9 cellular contexts compared by ENCODE assay signal in genomic region chr7:157690058-157690832, GRCh38.
DNase-seq lines count a peak whose midpoint lies in the region; ATAC-seq and TF ChIP-seq lines count a peak whose summit lies in the region.
"Had no signal": no experiment of that assay in that cellular context is flagged by ENCODE, and none has a peak within 500 bp of the region (broad histone marks: within the 10 kb centered on the region; RNA-seq: fewer than 3 reads in every experiment).

No MANE protein-coding gene starts in this region.

- no peak overlapping the region for H2AFZ ChIP-seq in OCI-LY7 (ENCODE audit: low read length)

- H3K4me2 ChIP-seq in OCI-LY7 (ENCODE audit: low read length): no peak overlapping the region

- H3K4me3 ChIP-seq in thymus (ENCODE audit: low read length): peak overlapping the region; percentile 47
- H3K4me3 ChIP-seq in OCI-LY7 (ENCODE audit: low read depth, low read length, poor library complexity, severe bottlenecking): no peak overlapping the region

- peaks cover 84% of the 10 kb centered on the region for H3K27me3 ChIP-seq in thymus (ENCODE audit: control insufficient read depth, insufficient read depth)

- H3K9me3 ChIP-seq in thymus (ENCODE audit: control insufficient read depth) (no peaks in the 10 kb centered on the region), OCI-LY7 (ENCODE audit: low read length) (no peaks in the 10 kb centered on the region)
- H3K9me3 ChIP-seq: uterus had no signal

- BruUV-seq in OCI-LY7 (replicated peaks; lab: Mats Ljungman, UMichigan): no TSS peak

- peak overlapping the region; percentile 22 for H3K4me3 Mint-ChIP-seq in activated CD8-positive, alpha-beta memory T cell treated with anti-CD3 and anti-CD28 coated beads, Interleukin-2, amount 10 ng/mL, durations not matched to agents 7 days and 5 days
- H3K4me3 Mint-ChIP-seq in WTC11: peak overlapping the region; percentile 58

- H3K36me3 Mint-ChIP-seq in activated CD8-positive, alpha-beta memory T cell treated with anti-CD3 and anti-CD28 coated beads, Interleukin-2, amount 10 ng/mL, durations not matched to agents 7 days and 5 days: no peaks in the 10 kb centered on the region
- no peaks in the 10 kb centered on the region for H3K36me3 Mint-ChIP-seq in WTC11

- no peaks in the 10 kb centered on the region for H3K9me2 ChIP-seq in OCI-LY7 (ENCODE audit: insufficient read depth, low read length)

- no peak overlapping the region for H3K27ac Mint-ChIP-seq in activated CD8-positive, alpha-beta memory T cell treated with anti-CD3 and anti-CD28 coated beads, Interleukin-2, amount 10 ng/mL, durations not matched to agents 7 days and 5 days
- H3K27ac Mint-ChIP-seq in WTC11: no peak overlapping the region

- no peak overlapping the region for H3K27ac ChIP-seq in thymus (ENCODE audit: low read depth)
- H3K27ac ChIP-seq in OCI-LY7 (ENCODE audit: low read depth, low read length, poor library complexity, severe bottlenecking): no peak overlapping the region
- H3K27ac ChIP-seq: uterus had no signal

- intact Hi-C loops in OCI-LY7 (cut with micrococcal nuclease; ENCODE audit: unreplicated experiment): no loop called here

- TF ChIP-seq CTCF in WTC11 (IDR thresholded peaks at IDR 0.05) (no peak), OCI-LY7 (conservative IDR thresholded peaks at IDR 0.05; ENCODE audit: low read length) (no peak)

- H3K27me3 Mint-ChIP-seq in activated CD8-positive, alpha-beta memory T cell treated with anti-CD3 and anti-CD28 coated beads, Interleukin-2, amount 10 ng/mL, durations not matched to agents 7 days and 5 days: peaks cover 66% of the 10 kb centered on the region
- H3K27me3 Mint-ChIP-seq in WTC11 (ENCODE audit: low read depth): peaks cover 91% of the 10 kb centered on the region

- WGBS in thymus: 2% methylated on average over 70 of the region's 70 CpGs

- POLR2A ChIA-PET in WTC11 (lab: Charles Lee) (no interaction called here), OCI-LY7 (lab: Charles Lee) (no interaction called here)

- DNase-seq in activated CD8-positive, alpha-beta memory T cell treated with anti-CD3 and anti-CD28 coated beads, Interleukin-2, amount 10 ng/mL, durations not matched to agents 7 days and 5 days: no peak
- DNase-seq in activated CD8-positive, alpha-beta memory T cell treated with anti-CD3 and anti-CD28 coated beads for 24 hours: no peak
- DNase-seq in WTC11 (ENCODE audit: low spot score) (peak; percentile 26), left lobe of liver (ENCODE audit: low spot score) (peak; percentile 27), SKM-1 (lab: John Stamatoyannopoulos, UW; ENCODE audit: unreplicated experiment) (no peak), OCI-LY7 (ENCODE audit: low spot score) (no peak), hippocampal formation (lab: John Stamatoyannopoulos, UW) (no peak)

- H4K20me1 ChIP-seq in OCI-LY7 (ENCODE audit: insufficient read depth, low read length): no peaks in the 10 kb centered on the region

- H3K79me2 ChIP-seq in OCI-LY7 (ENCODE audit: insufficient read depth, low read depth, low read length): no peaks in the 10 kb centered on the region

- peaks cover 25% of the 10 kb centered on the region for H3K4me1 ChIP-seq in thymus (ENCODE audit: control insufficient read depth, insufficient read depth, low read length)
- H3K4me1 ChIP-seq in OCI-LY7 (ENCODE audit: insufficient read depth, low read length, poor library complexity, severe bottlenecking): no peaks in the 10 kb centered on the region

- H3K36me3 ChIP-seq in thymus (ENCODE audit: control insufficient read depth, insufficient read depth) (no peaks in the 10 kb centered on the region), OCI-LY7 (ENCODE audit: insufficient read depth, low read length) (no peaks in the 10 kb centered on the region)
- H3K36me3 ChIP-seq: uterus had no signal

- CTCF ChIA-PET in activated CD8-positive, alpha-beta memory T cell treated with anti-CD3 and anti-CD28 coated beads, Interleukin-2, amount 10 ng/mL, durations not matched to agents 7 days and 5 days (lab: Charles Lee): interaction anchor here (1.6 kb wide), 1 partner anchor 258 kb away, joined by 4 read pairs; no protein-coding TSS in a partner anchor
- CTCF ChIA-PET in WTC11 (lab: Charles Lee) (interaction anchor here (0.7 to 0.8 kb wide), 3 partner anchors 78 to 216 kb away, joined by 3 to 4 read pairs (median 4); no protein-coding TSS in a partner anchor), OCI-LY7 (lab: Charles Lee; ENCODE audit: unreplicated experiment) (no interaction called here)

- H3K9me3 Mint-ChIP-seq in activated CD8-positive, alpha-beta memory T cell treated with anti-CD3 and anti-CD28 coated beads, Interleukin-2, amount 10 ng/mL, durations not matched to agents 7 days and 5 days (ENCODE audit: low read depth): no peaks in the 10 kb centered on the region
- H3K9me3 Mint-ChIP-seq in WTC11: no peaks in the 10 kb centered on the region

- H3K4me1 Mint-ChIP-seq in activated CD8-positive, alpha-beta memory T cell treated with anti-CD3 and anti-CD28 coated beads, Interleukin-2, amount 10 ng/mL, durations not matched to agents 7 days and 5 days: peaks cover 6% of the 10 kb centered on the region
- peaks cover 10% of the 10 kb centered on the region for H3K4me1 Mint-ChIP-seq in WTC11

- peak; percentile 9 for ATAC-seq in activated CD8-positive, alpha-beta memory T cell treated with anti-CD3 and anti-CD28 coated beads, Interleukin-2, amount 10 ng/mL, durations not matched to agents 7 days and 5 days
- ATAC-seq in WTC11 (no peak), left lobe of liver (no peak)

TF ChIP-seq in WTC11, 78 proteins besides CTCF, POLR2A, EP300 and RAD21 (continues in another document):
- TF ChIP-seq ZNF396 (CRISPR knock-in tag; IDR thresholded peaks at IDR 0.05; ENCODE audit: borderline replicate concordance) (no peak), ARID4B (CRISPR knock-in tag; IDR thresholded peaks at IDR 0.05; ENCODE audit: borderline replicate concordance) (no peak), CREM (CRISPR knock-in tag; IDR thresholded peaks at IDR 0.05) (no peak), AFF4 (CRISPR knock-in tag; IDR thresholded peaks at IDR 0.05; ENCODE audit: borderline replicate concordance) (no peak), ETV6 (CRISPR knock-in tag; IDR thresholded peaks at IDR 0.05) (no peak), TP53 (CRISPR knock-in tag; IDR thresholded peaks at IDR 0.05) (no peak)

Comparison
In these comparisons a context has a peak if more than half of its experiments do, and no peak if none do; other contexts are left out.
1. DNase-seq: peak in WTC11 (single experiment) and left lobe of liver (single experiment); none in activated CD8-positive, alpha-beta memory T cell treated with anti-CD3 and anti-CD28 coated beads, Interleukin-2, amount 10 ng/mL, durations not matched to agents 7 days and 5 days (single experiment), activated CD8-positive, alpha-beta memory T cell treated with anti-CD3 and anti-CD28 coated beads for 24 hours (single experiment), SKM-1 (single experiment), OCI-LY7 (single experiment) and hippocampal formation (0 of 2).